Comparison of ENCODE assay signal across 1 cellular context in the genomic region with DNA sequence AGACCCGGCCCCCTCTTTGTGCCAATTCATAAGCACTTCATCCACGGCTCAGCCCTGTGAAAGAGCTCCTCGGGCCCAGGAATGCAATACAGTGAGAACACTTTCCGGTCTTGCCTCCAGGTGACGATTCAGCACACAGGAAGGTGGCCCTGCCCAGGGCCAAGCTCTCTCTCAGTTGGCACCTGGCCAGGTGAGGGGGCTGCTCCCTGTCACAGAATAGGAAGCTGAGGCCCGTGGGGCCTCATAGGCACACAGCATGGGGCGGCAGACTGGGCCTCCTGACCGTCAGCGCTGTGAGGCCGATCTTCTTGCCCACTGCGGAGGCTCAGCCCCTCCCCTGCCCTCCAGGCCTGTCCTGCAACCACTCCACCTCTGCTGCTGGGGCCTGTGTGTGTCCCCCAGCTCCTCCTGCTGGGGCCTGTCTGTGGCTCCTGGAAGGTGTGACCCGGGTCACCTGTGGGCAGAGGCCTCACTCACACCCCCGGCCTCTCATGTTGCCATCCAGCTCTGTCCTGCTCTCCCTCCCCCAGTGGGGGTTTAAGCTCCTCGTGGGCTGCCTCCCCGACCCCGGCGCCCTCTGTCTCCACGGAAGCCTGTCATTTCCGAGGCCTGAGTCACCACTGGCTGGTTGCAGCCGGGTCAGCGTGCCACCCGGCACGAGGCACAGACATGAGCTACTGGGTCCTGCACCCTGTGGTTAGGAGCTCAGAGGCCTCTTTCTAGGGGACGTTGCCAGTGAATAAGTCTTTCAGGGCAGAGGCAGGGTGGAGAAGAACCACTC.
A peak's percentile ranks its signal among the peaks of the same experiment; 100 is the strongest.
TF ChIP-seq lines count a peak whose summit lies in the region.

No MANE protein-coding gene starts in this region.

TF ChIP-seq in HepG2, 621 proteins besides CTCF, POLR2A, EP300 and RAD21 (continued from another document and continues in another):
- TF ChIP-seq PRDM15 (CRISPR knock-in tag; IDR thresholded peaks at IDR 0.05) (no peak), ZNF552 (CRISPR knock-in tag; IDR thresholded peaks at IDR 0.05; ENCODE audit: borderline replicate concordance) (peak; percentile 71; the same call in 1 of the 2 replicates), THAP9 (CRISPR knock-in tag; IDR thresholded peaks at IDR 0.05; ENCODE audit: borderline replicate concordance) (peak; percentile 77), CENPT (CRISPR knock-in tag; IDR thresholded peaks at IDR 0.05; ENCODE audit: low read depth) (no peak), ZNF589 (CRISPR knock-in tag; conservative IDR thresholded peaks at IDR 0.05) (peak; percentile 64; the same call in 1 of the 2 replicates), ZNF335 (CRISPR knock-in tag; IDR thresholded peaks at IDR 0.05) (no peak; the same call in 1 of the 2 replicates), HOXA3 (CRISPR knock-in tag; IDR thresholded peaks at IDR 0.05) (peak; percentile 30), ZSCAN29 (CRISPR knock-in tag; conservative IDR thresholded peaks at IDR 0.05) (no peak), NFYC (CRISPR knock-in tag; IDR thresholded peaks at IDR 0.05) (no peak), ZNF24 (IDR thresholded peaks at IDR 0.05) (no peak), ZNF333 (CRISPR knock-in tag; IDR thresholded peaks at IDR 0.05; ENCODE audit: borderline replicate concordance) (no peak), ZBTB20 (CRISPR knock-in tag; IDR thresholded peaks at IDR 0.05; ENCODE audit: borderline replicate concordance, low read depth) (peak; percentile 57; the same call in 1 of the 2 replicates), ZFP36 (IDR thresholded peaks at IDR 0.05; ENCODE audit: borderline replicate concordance, low read depth, low read length, partially characterized antibody) (no peak), ZNF639 (CRISPR knock-in tag; conservative IDR thresholded peaks at IDR 0.05) (no peak), ZNF501 (CRISPR knock-in tag; IDR thresholded peaks at IDR 0.05) (no peak), TMF1 (CRISPR knock-in tag; IDR thresholded peaks at IDR 0.05; ENCODE audit: low read depth) (no peak), JUNB (CRISPR knock-in tag; IDR thresholded peaks at IDR 0.05; ENCODE audit: borderline replicate concordance) (peak; percentile 73; the same call in 1 of the 2 replicates), JARID2 (CRISPR knock-in tag; IDR thresholded peaks at IDR 0.05; ENCODE audit: insufficient replicate concordance) (no peak), XRCC5 (optimal IDR thresholded peaks at IDR 0.05; ENCODE audit: low read length) (peak; percentile 50), REPIN1 (CRISPR knock-in tag; IDR thresholded peaks at IDR 0.05; ENCODE audit: borderline replicate concordance, low read depth) (no peak), PHB2 (IDR thresholded peaks at IDR 0.05; ENCODE audit: partially characterized antibody) (no peak), SETDB1 (CRISPR knock-in tag; IDR thresholded peaks at IDR 0.05; ENCODE audit: borderline replicate concordance) (no peak), EEA1 (CRISPR knock-in tag; IDR thresholded peaks at IDR 0.05; ENCODE audit: borderline replicate concordance) (no peak), ZNF782 (CRISPR knock-in tag; IDR thresholded peaks at IDR 0.05; ENCODE audit: borderline replicate concordance) (peak; percentile 80; the same call in 1 of the 2 replicates), AGO1 (IDR thresholded peaks at IDR 0.05; ENCODE audit: low read depth, low read length, poor library complexity, severe bottlenecking) (peak; percentile 24), ZNF235 (CRISPR knock-in tag; IDR thresholded peaks at IDR 0.05; ENCODE audit: borderline replicate concordance) (no peak), MEIS1 (CRISPR knock-in tag; IDR thresholded peaks at IDR 0.05; ENCODE audit: borderline replicate concordance) (no peak), ZNF598 (CRISPR knock-in tag; IDR thresholded peaks at IDR 0.05; ENCODE audit: borderline replicate concordance) (0 out of 2 replicates have a peak, but pooled peaks have one; percentile 30), HIVEP1 (CRISPR knock-in tag; IDR thresholded peaks at IDR 0.05) (peak; percentile 50; the same call in 1 of the 2 replicates), YEATS4 (CRISPR knock-in tag; IDR thresholded peaks at IDR 0.05; ENCODE audit: borderline replicate concordance) (peak; percentile 29; the same call in 1 of the 2 replicates), ZNF362 (CRISPR knock-in tag; IDR thresholded peaks at IDR 0.05; ENCODE audit: borderline replicate concordance) (no peak), MED8 (CRISPR knock-in tag; IDR thresholded peaks at IDR 0.05; ENCODE audit: insufficient replicate concordance) (no peak), ZNF670 (CRISPR knock-in tag; IDR thresholded peaks at IDR 0.05; ENCODE audit: borderline replicate concordance) (no peak; the same call in 1 of the 2 replicates), TBX2 (CRISPR knock-in tag; IDR thresholded peaks at IDR 0.05; ENCODE audit: borderline replicate concordance) (peak; percentile 66)
- TF ChIP-seq, protein P1, sequence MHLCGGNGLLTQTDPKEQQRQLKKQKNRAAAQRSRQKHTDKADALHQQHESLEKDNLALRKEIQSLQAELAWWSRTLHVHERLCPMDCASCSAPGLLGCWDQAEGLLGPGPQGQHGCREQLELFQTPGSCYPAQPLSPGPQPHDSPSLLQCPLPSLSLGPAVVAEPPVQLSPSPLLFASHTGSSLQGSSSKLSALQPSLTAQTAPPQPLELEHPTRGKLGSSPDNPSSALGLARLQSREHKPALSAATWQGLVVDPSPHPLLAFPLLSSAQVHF (CRISPR knock-in tag; IDR thresholded peaks at IDR 0.05): no peak
- TF ChIP-seq, protein P2, sequence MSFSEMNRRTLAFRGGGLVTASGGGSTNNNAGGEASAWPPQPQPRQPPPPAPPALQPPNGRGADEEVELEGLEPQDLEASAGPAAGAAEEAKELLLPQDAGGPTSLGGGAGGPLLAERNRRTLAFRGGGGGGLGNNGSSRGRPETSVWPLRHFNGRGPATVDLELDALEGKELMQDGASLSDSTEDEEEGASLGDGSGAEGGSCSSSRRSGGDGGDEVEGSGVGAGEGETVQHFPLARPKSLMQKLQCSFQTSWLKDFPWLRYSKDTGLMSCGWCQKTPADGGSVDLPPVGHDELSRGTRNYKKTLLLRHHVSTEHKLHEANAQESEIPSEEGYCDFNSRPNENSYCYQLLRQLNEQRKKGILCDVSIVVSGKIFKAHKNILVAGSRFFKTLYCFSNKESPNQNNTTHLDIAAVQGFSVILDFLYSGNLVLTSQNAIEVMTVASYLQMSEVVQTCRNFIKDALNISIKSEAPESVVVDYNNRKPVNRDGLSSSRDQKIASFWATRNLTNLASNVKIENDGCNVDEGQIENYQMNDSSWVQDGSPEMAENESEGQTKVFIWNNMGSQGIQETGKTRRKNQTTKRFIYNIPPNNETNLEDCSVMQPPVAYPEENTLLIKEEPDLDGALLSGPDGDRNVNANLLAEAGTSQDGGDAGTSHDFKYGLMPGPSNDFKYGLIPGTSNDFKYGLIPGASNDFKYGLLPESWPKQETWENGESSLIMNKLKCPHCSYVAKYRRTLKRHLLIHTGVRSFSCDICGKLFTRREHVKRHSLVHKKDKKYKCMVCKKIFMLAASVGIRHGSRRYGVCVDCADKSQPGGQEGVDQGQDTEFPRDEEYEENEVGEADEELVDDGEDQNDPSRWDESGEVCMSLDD (CRISPR knock-in tag; IDR thresholded peaks at IDR 0.05; ENCODE audit: borderline replicate concordance): no peak
- TF ChIP-seq, protein P3, sequence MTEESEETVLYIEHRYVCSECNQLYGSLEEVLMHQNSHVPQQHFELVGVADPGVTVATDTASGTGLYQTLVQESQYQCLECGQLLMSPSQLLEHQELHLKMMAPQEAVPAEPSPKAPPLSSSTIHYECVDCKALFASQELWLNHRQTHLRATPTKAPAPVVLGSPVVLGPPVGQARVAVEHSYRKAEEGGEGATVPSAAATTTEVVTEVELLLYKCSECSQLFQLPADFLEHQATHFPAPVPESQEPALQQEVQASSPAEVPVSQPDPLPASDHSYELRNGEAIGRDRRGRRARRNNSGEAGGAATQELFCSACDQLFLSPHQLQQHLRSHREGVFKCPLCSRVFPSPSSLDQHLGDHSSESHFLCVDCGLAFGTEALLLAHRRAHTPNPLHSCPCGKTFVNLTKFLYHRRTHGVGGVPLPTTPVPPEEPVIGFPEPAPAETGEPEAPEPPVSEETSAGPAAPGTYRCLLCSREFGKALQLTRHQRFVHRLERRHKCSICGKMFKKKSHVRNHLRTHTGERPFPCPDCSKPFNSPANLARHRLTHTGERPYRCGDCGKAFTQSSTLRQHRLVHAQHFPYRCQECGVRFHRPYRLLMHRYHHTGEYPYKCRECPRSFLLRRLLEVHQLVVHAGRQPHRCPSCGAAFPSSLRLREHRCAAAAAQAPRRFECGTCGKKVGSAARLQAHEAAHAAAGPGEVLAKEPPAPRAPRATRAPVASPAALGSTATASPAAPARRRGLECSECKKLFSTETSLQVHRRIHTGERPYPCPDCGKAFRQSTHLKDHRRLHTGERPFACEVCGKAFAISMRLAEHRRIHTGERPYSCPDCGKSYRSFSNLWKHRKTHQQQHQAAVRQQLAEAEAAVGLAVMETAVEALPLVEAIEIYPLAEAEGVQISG (CRISPR knock-in tag; IDR thresholded peaks at IDR 0.05): peak; percentile 59; the same call in 1 of the 2 replicates
- TF ChIP-seq, protein P4, sequence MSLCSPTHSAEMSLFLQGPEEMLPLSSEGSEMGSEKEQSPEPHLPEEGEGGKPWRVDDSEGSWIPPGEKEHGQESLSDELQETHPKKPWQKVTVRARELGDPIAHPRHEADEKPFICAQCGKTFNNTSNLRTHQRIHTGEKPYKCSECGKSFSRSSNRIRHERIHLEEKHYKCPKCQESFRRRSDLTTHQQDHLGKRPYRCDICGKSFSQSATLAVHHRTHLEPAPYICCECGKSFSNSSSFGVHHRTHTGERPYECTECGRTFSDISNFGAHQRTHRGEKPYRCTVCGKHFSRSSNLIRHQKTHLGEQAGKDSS (CRISPR knock-in tag; IDR thresholded peaks at IDR 0.05; ENCODE audit: borderline replicate concordance, low read depth): no peak
